In the genomic region with DNA sequence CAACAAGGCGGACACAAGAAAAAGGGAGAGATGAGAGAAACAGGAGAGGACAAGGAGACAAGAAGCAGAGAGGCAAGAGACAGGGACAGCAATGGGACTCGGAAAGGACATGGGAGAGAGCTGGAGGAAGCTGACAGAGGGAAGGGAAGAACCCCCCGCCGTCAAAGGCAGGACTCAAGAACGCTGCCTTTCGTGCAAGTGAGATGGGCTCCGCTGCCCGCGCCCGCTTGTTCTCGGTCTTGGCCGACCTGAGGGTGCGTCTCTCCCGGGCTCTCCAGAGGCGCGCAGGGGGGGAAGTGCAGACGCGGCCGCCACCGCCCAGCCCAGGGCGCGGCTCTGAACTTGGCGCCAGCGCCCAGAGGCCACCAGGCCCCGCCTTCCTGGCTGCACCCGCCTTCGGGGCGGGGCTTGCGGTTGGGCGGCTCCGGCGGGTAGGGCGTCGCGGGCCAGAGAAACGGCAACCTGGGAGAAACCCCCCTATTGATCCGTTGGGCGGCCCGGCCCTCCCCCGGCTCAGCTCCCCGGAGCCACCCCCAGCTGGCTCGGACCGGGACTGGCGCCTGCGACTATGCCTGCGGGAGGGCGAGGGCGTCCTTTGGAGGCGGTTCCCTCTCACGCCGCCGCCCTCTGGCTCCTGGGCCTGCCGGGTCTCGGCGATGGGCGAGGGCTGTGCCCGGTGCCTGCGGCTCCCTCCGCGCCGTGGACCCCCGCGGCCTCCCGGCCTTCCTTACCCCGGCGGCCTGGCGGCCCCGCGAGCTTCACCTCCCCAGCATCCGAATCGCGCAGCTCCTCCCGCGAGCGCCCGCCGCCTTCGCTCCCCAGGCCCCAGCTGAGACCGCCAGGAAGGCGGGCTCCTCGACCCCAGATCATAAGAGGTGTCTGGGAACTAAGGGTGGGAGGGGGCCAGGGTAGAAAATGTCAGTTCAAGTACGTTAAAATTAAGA, we compare ENCODE assay signal across 7 cellular contexts.
DNase-seq lines count a peak whose midpoint lies in the region; ATAC-seq and TF ChIP-seq lines count a peak whose summit lies in the region.

No MANE protein-coding gene starts in this region.

- ATAC-seq in GM18511 (IDR thresholded peaks at IDR 0.05; ENCODE audit: unreplicated experiment) (peak; percentile 94), HG02885 (IDR thresholded peaks at IDR 0.05; ENCODE audit: poor library complexity, unreplicated experiment) (peak; percentile 92)

- H3K27ac ChIP-seq in WERI-Rb-1, result peak overlapping the region; percentile 87

- H3K9me3 ChIP-seq in WERI-Rb-1 (ENCODE audit: severe bottlenecking), result no peaks in the 10 kb centered on the region

- H3K36me3 ChIP-seq in WERI-Rb-1, result no peaks in the 10 kb centered on the region

- peak; percentile 17 for DNase-seq in NCI-H146 treated with DMSO at 0.1 percent for 48 hours (lab: John Stamatoyannopoulos, UW; ENCODE audit: unreplicated experiment)
- DNase-seq in WERI-Rb-1, result peak; percentile 95
- DNase-seq in cardiac fibroblast (ENCODE audit: low read depth in 2 of 2), result peak; percentile 61 to 74
- DNase-seq in islet precursor cell, result peak; percentile 96
- peak; percentile 51 to 82 (median 59) for DNase-seq in stimulated activated CD4-positive, alpha-beta T cell treated with anti-CD3 and anti-CD28 coated beads, Interleukin-12 subunit alpha, Interleukin-12 subunit beta, amount 100 ng/mL, for 48 hours (ENCODE audit: low read depth in 2 of 3, low spot score in 1 of 3)

- no peak for TF ChIP-seq CTCF in WERI-Rb-1 (IDR thresholded peaks at IDR 0.05; ENCODE audit: low read depth, low read length)
- no peak for TF ChIP-seq CTCF in cardiac fibroblast (IDR thresholded peaks at IDR 0.05; ENCODE audit: low read depth, low read length)

- no peaks in the 10 kb centered on the region for H3K27me3 ChIP-seq in WERI-Rb-1 (ENCODE audit: insufficient read depth, low read depth, severe bottlenecking)

- H3K4me3 ChIP-seq in WERI-Rb-1 (ENCODE audit: low read depth, low read length) (peak overlapping the region; percentile 53), cardiac fibroblast (replicated peaks in 1 of 2; ENCODE audit: low read depth in 2 of 2, low read length in 2 of 2) (peak overlapping the region; percentile 50 to 64)

Comparison
In these comparisons a context has a peak if more than half of its experiments do, and no peak if none do; other contexts are left out.
1. Peak in every context shown above with its lines: DNase-seq, ATAC-seq, H3K4me3 ChIP-seq and H3K27ac ChIP-seq.
2. DNase-seq: peak in every context shown above with its lines; median percentile 96 in islet precursor cell; 95 in WERI-Rb-1; 68 in cardiac fibroblast; 59 in stimulated activated CD4-positive, alpha-beta T cell treated with anti-CD3 and anti-CD28 coated beads, Interleukin-12 subunit alpha, Interleukin-12 subunit beta, amount 100 ng/mL, for 48 hours; 17 in NCI-H146 treated with DMSO at 0.1 percent for 48 hours.